In genomic region chr6:155706806-155707205, GRCh38 we compare ENCODE assay signal across 1 cellular context.
TF ChIP-seq lines count a peak whose summit lies in the region.

No MANE protein-coding gene starts in this region.

TF ChIP-seq in GM23338, 12 proteins besides CTCF, POLR2A, EP300 and RAD21 (continued from another document):
- TF ChIP-seq ZNF462 (CRISPR knock-in tag; IDR thresholded peaks at IDR 0.05), result no peak
- TF ChIP-seq ZNF114 (CRISPR knock-in tag; IDR thresholded peaks at IDR 0.05), result no peak
- no peak for TF ChIP-seq POLR2AphosphoS5 (IDR thresholded peaks at IDR 0.05; ENCODE audit: low read depth)
- no peak for TF ChIP-seq EZH2 (IDR thresholded peaks at IDR 0.05; ENCODE audit: low read depth, unreplicated experiment)
- TF ChIP-seq JUNB (IDR thresholded peaks at IDR 0.05; ENCODE audit: unreplicated experiment), result no peak
- TF ChIP-seq CREB1 (CRISPR knock-in tag; IDR thresholded peaks at IDR 0.05; ENCODE audit: low read depth), result no peak
